ENCODE assay signal across 26 cellular contexts in genomic region chr14:96120941-96121340, GRCh38.
"Had no signal": no experiment of that assay in that cellular context is flagged by ENCODE, and none has a peak within 500 bp of the region (broad histone marks: within the 10 kb centered on the region; RNA-seq: fewer than 3 reads in every experiment).

No MANE protein-coding gene starts in this region.

- H3K27me3 ChIP-seq: Peyer's patch had no signal

- H3K4me3 ChIP-seq: Peyer's patch had no signal

- H3K9me3 ChIP-seq: Peyer's patch had no signal

- H3K36me3 ChIP-seq: Peyer's patch had no signal

- DNase-seq: activated CD4-positive, alpha-beta memory T cell treated with anti-CD3 and anti-CD28 coated beads for 36 hours; activated CD4-positive, alpha-beta T cell treated with anti-CD3 and anti-CD28 coated beads, Interleukin-2, amount 10 ng/mL, durations not matched to agents 7 days and 5 days; activated CD4-positive, CD25-positive, alpha-beta regulatory T cell; activated gamma-delta T cell; activated naive CD4-positive, alpha-beta T cell treated with anti-CD3 and anti-CD28 coated beads for 36 hours; activated T-cell treated with anti-CD3 and anti-CD28 coated beads for 4 hours; activated T-cell treated with anti-CD3 and anti-CD28 coated beads, Interleukin-2, amount 50 U/mL, for 48 hours; cerebellar nuclear complex; Karpas-422; MM.1S; NCI-H1105; NCI-H1436 treated with DMSO at 0.1 percent for 48 hours; NCI-H187; NCI-H2081 treated with DMSO at 0.1 percent for 48 hours; NCI-H2227 treated with DMSO at 0.1 percent for 48 hours; NCI-H446 treated with DMSO at 0.1 percent for 48 hours; NCI-H524 treated with DMSO at 0.1 percent for 48 hours; NCI-H748 treated with DMSO at 0.1 percent for 48 hours; OCI-M1; Peyer's patch; Right ventricle myocardium superior; T-cell had no signal

- H3K27ac ChIP-seq: RWPE1, VCaP had no signal

- FAIRE-seq: colon had no signal

- ATAC-seq: activated T-helper 17 cell treated with anti-CD3 and anti-CD28 coated beads, Interleukin-2, amount 50 U/mL, for 72 hours; T-cell had no signal
